In genomic region chr4:53706422-53707032, GRCh38 we compare ENCODE assay signal across 8 cellular contexts.
A peak's percentile ranks its signal among the peaks of the same experiment; 100 is the strongest.
DNase-seq lines count a peak whose midpoint lies in the region; ATAC-seq and TF ChIP-seq lines count a peak whose summit lies in the region.

No MANE protein-coding gene starts in this region.

- ATAC-seq in GM21390 (IDR thresholded peaks at IDR 0.05; ENCODE audit: unreplicated experiment) = peak; percentile 22
- no peak for ATAC-seq in GM19463 (IDR thresholded peaks at IDR 0.05; ENCODE audit: unreplicated experiment)

- TF ChIP-seq CTCF in astrocyte of the spinal cord (IDR thresholded peaks at IDR 0.05; ENCODE audit: low read depth, low read length) = peak; percentile 73
- TF ChIP-seq CTCF in lower leg skin (IDR thresholded peaks at IDR 0.05) = no peak

- WGBS in lower leg skin, 2 donors = 70 to 73% methylated on average over 8 of the region's 8 CpGs

- intact Hi-C loops in lower leg skin (cut with DNase I; ENCODE audit: low total_unique reads) = no loop called here

- H3K4me3 ChIP-seq in astrocyte of the spinal cord (ENCODE audit: low read depth, low read length) (no peak overlapping the region), lower leg skin (ENCODE audit: low read depth, poor library complexity, severe bottlenecking) (no peak overlapping the region)

- TF ChIP-seq POLR2A in lower leg skin (IDR thresholded peaks at IDR 0.05) = no peak

- peak; percentile 5 for DNase-seq in COLO668 (lab: John Stamatoyannopoulos, UW; ENCODE audit: unreplicated experiment)
- peak; percentile 89 for DNase-seq in NAMALWA (ENCODE audit: low spot score)
- DNase-seq in astrocyte of the spinal cord (ENCODE audit: low read depth, low spot score) = peak; percentile 70
- DNase-seq in left kidney (ENCODE audit: low read depth, low spot score) = peak; percentile 76
- DNase-seq in central memory CD4-positive, alpha-beta T cell = no peak
- DNase-seq in lower leg skin (ENCODE audit: low spot score in 2 of 2) = no peak

- in situ Hi-C loops in astrocyte of the spinal cord (cut with HindIII; ENCODE audit: low sequenced_read_pairs) = no loop called here

Comparison
In these comparisons a context has a peak if more than half of its experiments do, and no peak if none do; other contexts are left out.
1. DNase-seq: peak in COLO668 (single experiment), NAMALWA (single experiment), astrocyte of the spinal cord (single experiment) and left kidney (single experiment); none in central memory CD4-positive, alpha-beta T cell (single experiment) and lower leg skin (0 of 2).